ENCODE assay signal across 1 cellular context in genomic region chr9:74952281-74953151, GRCh38.
TF ChIP-seq lines count a peak whose summit lies in the region.

TSS of gene C9orf40 (minus strand) at chr9:74952912. CDS start at chr9:74952611, 301 bp downstream.

TF ChIP-seq in HEK293, 187 proteins besides CTCF, POLR2A, EP300 and RAD21 (continued from another document):
- TF ChIP-seq PBX3 (CRISPR knock-in tag; IDR thresholded peaks at IDR 0.05) (peak; percentile 64; the same call in 1 of the 2 replicates), ZNF354C (tag by site-specific recombination; IDR thresholded peaks at IDR 0.05; ENCODE audit: borderline replicate concordance, low read depth) (no peak), ZNF140 (tag by site-specific recombination; IDR thresholded peaks at IDR 0.05) (no peak), ZNF624 (tag by site-specific recombination; IDR thresholded peaks at IDR 0.05) (no peak)
TF ChIP-seq in HEK293: peak in this region for 44.
